In the genomic region with DNA sequence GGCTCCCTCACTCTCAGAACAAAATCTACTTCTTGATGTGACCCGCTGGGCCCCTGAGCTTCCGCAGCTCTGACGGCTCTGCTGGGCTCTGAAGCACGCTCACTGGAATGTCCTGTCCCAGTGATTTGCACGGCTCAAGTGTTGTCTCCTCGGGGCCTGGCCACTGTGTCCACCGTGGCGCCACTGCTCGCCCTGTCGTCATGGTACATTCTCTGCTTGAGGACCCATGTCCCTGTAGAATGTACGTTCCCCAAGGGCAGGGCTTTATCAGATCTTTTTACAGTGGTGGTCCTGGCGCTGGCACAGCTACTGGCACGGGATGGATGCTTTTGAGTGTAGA, we compare ENCODE assay signal across 13 cellular contexts. TPM values are rescaled to one million over a fixed set of nuclear protein-coding genes. Genes with fewer than 3 reads are reported as not detected.
DNase-seq lines count a peak whose midpoint lies in the region; ATAC-seq and TF ChIP-seq lines count a peak whose summit lies in the region.
"Had no signal": no experiment of that assay in that cellular context is flagged by ENCODE, and none has a peak within 500 bp of the region (broad histone marks: within the 10 kb centered on the region; RNA-seq: fewer than 3 reads in every experiment).

No MANE protein-coding gene starts in this region.

- H4K20me1 ChIP-seq in BLaER1 = peaks cover 89% of the 10 kb centered on the region

- no peaks in the 10 kb centered on the region for H3K9me3 ChIP-seq in BLaER1
- H3K9me3 ChIP-seq: SK-N-SH had no signal

- H3K36me3 ChIP-seq in BLaER1 = no peaks in the 10 kb centered on the region
- H3K36me3 ChIP-seq in brain microvascular endothelial cell (replicated peaks) = no peaks in the 10 kb centered on the region

- no peaks in the 10 kb centered on the region for H3K27me3 ChIP-seq in BLaER1
- no peaks in the 10 kb centered on the region for H3K27me3 ChIP-seq in brain microvascular endothelial cell (replicated peaks)

- peak; percentile 16 for ATAC-seq in sciatic nerve
- ATAC-seq in GM19324 (IDR thresholded peaks at IDR 0.05; ENCODE audit: low FRiP score, unreplicated experiment) = no peak
- ATAC-seq: HCT116; stimulated activated naive CD8-positive, alpha-beta T cell treated with anti-CD3 and anti-CD28 coated beads, Interleukin-15, Interleukin-2, amounts not matched to agents 100 U/mL and 50 U/mL, for 24 hours had no signal

- in situ Hi-C loops in brain microvascular endothelial cell (cut with HindIII; ENCODE audit: low pct_ligation_motif_present, low sequenced_read_pairs) = no loop called here

- H3K4me3 ChIP-seq in BLaER1 (peak overlapping the region; percentile 51), brain microvascular endothelial cell (ENCODE audit: low read depth, low read length) (no peak overlapping the region)

- H3K27ac ChIP-seq in BLaER1 (peak overlapping the region; percentile 61), brain microvascular endothelial cell (peak overlapping the region; percentile 90)

- peak overlapping the region; percentile 63; the same call in 1 of the 2 replicates for H3K9ac ChIP-seq in BLaER1
- H3K9ac ChIP-seq: SK-N-SH had no signal

- peak; percentile 48 for DNase-seq in brain microvascular endothelial cell
- DNase-seq in iris pigment epithelial cell (ENCODE audit: low read depth) = peak; percentile 31
- no peak for DNase-seq in sciatic nerve (ENCODE audit: low spot score)
- no peak for DNase-seq in posterior cingulate gyrus
- no peak for DNase-seq in central memory CD4-positive, alpha-beta T cell
- no peak for DNase-seq in HT-29 (ENCODE audit: low spot score)
- DNase-seq: activated naive CD4-positive, alpha-beta T cell treated with anti-CD3 and anti-CD28 coated beads for 36 hours; NCI-H446 treated with DMSO at 0.1 percent for 48 hours; SK-N-SH; stimulated activated naive CD8-positive, alpha-beta T cell treated with anti-CD3 and anti-CD28 coated beads, Interleukin-15, Interleukin-2, amounts not matched to agents 100 U/mL and 50 U/mL, for 24 hours had no signal

- peaks cover 87% of the 10 kb centered on the region for H3K4me1 ChIP-seq in BLaER1

- intact Hi-C loops in sciatic nerve (cut with DNase I) (no loop called here), posterior cingulate gyrus (cut with DNase I) (no loop called here)

- peak overlapping the region; percentile 98 for H3K4me2 ChIP-seq in BLaER1
- H3K4me2 ChIP-seq: SK-N-SH had no signal

- TF ChIP-seq CTCF in brain microvascular endothelial cell (IDR thresholded peaks at IDR 0.05; ENCODE audit: low read depth, low read length, missing control alignments) = no peak

RNA-seq across cellular contexts. Expression of a gene that starts 12.1 kb away (rescaled TPM):
- total RNA-seq in sciatic nerve = 26.1 TPM
- 4.5 and 5.9 TPM in 2 replicates for total RNA-seq in HT-29 (2014; rRNA removed; shearing (Covaris generic))

RNA-seq across cellular contexts. Expression of a gene that starts 34.5 kb away (rescaled TPM):
- total RNA-seq in sciatic nerve = 17.5 TPM
- total RNA-seq in HT-29 (2014; rRNA removed; shearing (Covaris generic)) = 4.1 and 4.7 TPM in 2 replicates

RNA-seq across cellular contexts. Expression of a gene that starts 36.3 kb away (rescaled TPM):
- total RNA-seq in sciatic nerve = 1.2 TPM
- 0.10 TPM in 1 of 2 replicates, not detected in the other for total RNA-seq in HT-29 (2014; rRNA removed; shearing (Covaris generic))

RNA-seq across cellular contexts. Expression of a gene that starts 42.3 kb away (rescaled TPM):
- total RNA-seq in sciatic nerve = 4.5 TPM
- 0.16 TPM in 1 of 2 replicates, not detected in the other for total RNA-seq in HT-29 (2014; rRNA removed; shearing (Covaris generic))
- total RNA-seq: activated naive CD4-positive, alpha-beta T cell treated with anti-CD3 and anti-CD28 coated beads for 36 hours had no signal

Comparison
In these comparisons a context has a peak if more than half of its experiments do, and no peak if none do; other contexts are left out.
1. DNase-seq: peak in brain microvascular endothelial cell (single experiment) and iris pigment epithelial cell (single experiment); none in sciatic nerve (single experiment), posterior cingulate gyrus (0 of 10), central memory CD4-positive, alpha-beta T cell (single experiment) and HT-29 (single experiment).